22 cellular contexts compared by ENCODE assay signal in the genomic region with DNA sequence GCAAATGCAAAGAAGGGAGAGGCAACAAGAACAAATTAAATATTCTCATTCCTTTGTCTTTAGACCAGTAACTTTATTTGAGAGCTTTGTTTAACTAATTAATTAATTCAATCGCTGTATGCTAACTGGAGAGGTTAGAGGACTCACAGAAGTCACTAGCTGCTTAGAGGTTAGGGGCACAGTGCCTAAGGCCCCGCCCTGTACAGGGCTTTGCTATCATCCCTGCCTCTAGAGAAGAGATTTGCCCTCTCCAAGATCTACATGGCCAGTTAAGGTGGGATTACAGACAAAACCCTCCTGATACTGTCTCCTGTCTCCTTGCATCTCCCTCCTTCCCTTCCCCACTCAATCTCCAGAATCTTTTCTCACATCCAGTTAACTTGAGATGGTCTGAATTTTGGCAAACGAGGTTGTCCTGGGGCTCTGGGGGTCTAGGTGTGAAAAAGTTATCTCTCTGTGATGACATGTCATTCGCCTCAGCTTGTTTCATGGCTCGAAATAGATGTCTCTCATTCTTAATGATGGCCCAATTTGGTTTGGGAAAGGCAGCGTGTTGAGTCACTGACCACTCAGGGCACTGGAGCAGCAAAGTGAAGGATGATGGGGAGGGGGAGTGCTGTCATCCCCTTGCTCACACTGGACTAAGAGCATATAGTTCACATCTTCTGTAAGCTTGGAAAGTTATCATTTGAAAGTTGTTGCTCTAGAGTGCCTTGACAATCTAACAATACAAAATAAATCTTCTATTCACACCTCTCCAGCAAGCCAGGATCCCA.
"Had no signal": no experiment of that assay in that cellular context is flagged by ENCODE, and none has a peak within 500 bp of the region (broad histone marks: within the 10 kb centered on the region; RNA-seq: fewer than 3 reads in every experiment).

No MANE protein-coding gene starts in this region.

- H3K27me3 Mint-ChIP-seq: activated B cell treated with CpG ODN at 0.5 μM for 24 hours; activated CD4-positive, alpha-beta T cell treated with anti-CD3 and anti-CD28 coated beads, Interleukin-2, amount 10 ng/mL, durations not matched to agents 7 days and 5 days; activated naive CD4-positive, alpha-beta T cell treated with anti-CD3 and anti-CD28 coated beads, Interleukin-2, amount 10 ng/mL, durations not matched to agents 7 days and 5 days had no signal

- ATAC-seq: activated T-helper 17 cell treated with anti-CD3 and anti-CD28 coated beads, Interleukin-2, amount 50 U/mL, for 72 hours; T-cell had no signal

- H3K9me3 Mint-ChIP-seq: activated B cell treated with CpG ODN at 0.5 μM for 24 hours; activated CD4-positive, alpha-beta memory T cell treated with anti-CD3 and anti-CD28 coated beads for 36 hours; activated CD4-positive, alpha-beta T cell treated with anti-CD3 and anti-CD28 coated beads, Interleukin-2, amount 10 ng/mL, durations not matched to agents 7 days and 5 days; activated naive CD4-positive, alpha-beta T cell treated with anti-CD3 and anti-CD28 coated beads, Interleukin-2, amount 10 ng/mL, durations not matched to agents 7 days and 5 days; activated T-helper 17 cell treated with anti-CD3 and anti-CD28 coated beads, Interleukin-2, amount 50 U/mL, for 72 hours; T-cell had no signal

- H3K4me3 Mint-ChIP-seq: activated B cell treated with CpG ODN at 0.5 μM for 24 hours; activated CD4-positive, alpha-beta memory T cell treated with anti-CD3 and anti-CD28 coated beads for 36 hours; activated CD4-positive, alpha-beta T cell treated with anti-CD3 and anti-CD28 coated beads, Interleukin-2, amount 10 ng/mL, durations not matched to agents 7 days and 5 days; activated naive CD4-positive, alpha-beta T cell treated with anti-CD3 and anti-CD28 coated beads, Interleukin-2, amount 10 ng/mL, durations not matched to agents 7 days and 5 days; activated naive CD8-positive, alpha-beta T cell treated with anti-CD3 and anti-CD28 coated beads for 36 hours; activated T-helper 17 cell treated with anti-CD3 and anti-CD28 coated beads, Interleukin-2, amount 50 U/mL, for 72 hours; T-cell had no signal

- H3K4me1 Mint-ChIP-seq: activated B cell treated with CpG ODN at 0.5 μM for 24 hours; activated CD4-positive, alpha-beta T cell treated with anti-CD3 and anti-CD28 coated beads, Interleukin-2, amount 10 ng/mL, durations not matched to agents 7 days and 5 days; activated naive CD4-positive, alpha-beta T cell treated with anti-CD3 and anti-CD28 coated beads, Interleukin-2, amount 10 ng/mL, durations not matched to agents 7 days and 5 days; activated naive CD8-positive, alpha-beta T cell treated with anti-CD3 and anti-CD28 coated beads for 36 hours; activated T-helper 17 cell treated with anti-CD3 and anti-CD28 coated beads, Interleukin-2, amount 50 U/mL, for 72 hours; T-cell had no signal

- H3K36me3 Mint-ChIP-seq: activated CD4-positive, alpha-beta memory T cell treated with anti-CD3 and anti-CD28 coated beads for 36 hours; activated naive CD4-positive, alpha-beta T cell treated with anti-CD3 and anti-CD28 coated beads, Interleukin-2, amount 10 ng/mL, durations not matched to agents 7 days and 5 days; activated naive CD8-positive, alpha-beta T cell treated with anti-CD3 and anti-CD28 coated beads for 36 hours; T-cell had no signal

- H3K27ac Mint-ChIP-seq: activated B cell treated with CpG ODN at 0.5 μM for 24 hours; activated CD4-positive, alpha-beta memory T cell treated with anti-CD3 and anti-CD28 coated beads for 36 hours; activated CD4-positive, alpha-beta T cell treated with anti-CD3 and anti-CD28 coated beads, Interleukin-2, amount 10 ng/mL, durations not matched to agents 7 days and 5 days; activated naive CD4-positive, alpha-beta T cell treated with anti-CD3 and anti-CD28 coated beads, Interleukin-2, amount 10 ng/mL, durations not matched to agents 7 days and 5 days; activated naive CD8-positive, alpha-beta T cell treated with anti-CD3 and anti-CD28 coated beads for 36 hours; activated T-helper 17 cell treated with anti-CD3 and anti-CD28 coated beads, Interleukin-2, amount 50 U/mL, for 72 hours; T-cell had no signal

- DNase-seq: activated B cell treated with CpG ODN at 0.5 μM for 24 hours; activated CD4-positive, alpha-beta memory T cell treated with anti-CD3 and anti-CD28 coated beads for 36 hours; activated CD4-positive, alpha-beta T cell treated with anti-CD3 and anti-CD28 coated beads for 1 hour; activated CD4-positive, alpha-beta T cell treated with anti-CD3 and anti-CD28 coated beads, Interleukin-2, amount 10 ng/mL, durations not matched to agents 7 days and 5 days; activated CD8-positive, alpha-beta memory T cell treated with anti-CD3 and anti-CD28 coated beads for 24 hours; activated gamma-delta T cell; activated naive CD4-positive, alpha-beta T cell treated with anti-CD3 and anti-CD28 coated beads, Interleukin-2, amount 10 ng/mL, durations not matched to agents 7 days and 5 days; activated naive CD8-positive, alpha-beta T cell treated with anti-CD3 and anti-CD28 coated beads for 36 hours; activated T-cell treated with anti-CD3 and anti-CD28 coated beads, Interleukin-2, amount 50 U/mL, for 48 hours; KG1; NCI-H1048; NCI-H146; NCI-H187 treated with DMSO at 0.1 percent for 48 hours; NCI-H2081 treated with DMSO at 0.1 percent for 48 hours; NCI-H446 treated with DMSO at 0.1 percent for 48 hours; NCI-H524 treated with DMSO at 0.1 percent for 48 hours; NCI-H748 treated with DMSO at 0.1 percent for 48 hours; SIG-M5; T-cell; T-helper 2 cell; T1000 had no signal
